Comparison of ENCODE assay signal across 19 cellular contexts in genomic region chr16:1432388-1433262, GRCh38. TPM values are rescaled to one million over a fixed set of nuclear protein-coding genes. Genes with fewer than 3 reads are reported as not detected.
DNase-seq lines count a peak whose midpoint lies in the region; ATAC-seq, FAIRE-seq and TF ChIP-seq lines count a peak whose summit lies in the region.
"Had no signal": no experiment of that assay in that cellular context is flagged by ENCODE, and none has a peak within 500 bp of the region (broad histone marks: within the 10 kb centered on the region; RNA-seq: fewer than 3 reads in every experiment).

No MANE protein-coding gene starts in this region.

- intact Hi-C loops in K562 (cut with micrococcal nuclease), result no loop called here

- no peak for TF ChIP-seq EP300 in K562 (IDR thresholded peaks at IDR 0.05; ENCODE audit: low read length)

- CTCF ChIA-PET in CD8-positive, alpha-beta memory T cell (lab: Charles Lee), result interaction anchor here (0.8 kb wide), 1 partner anchor 11 kb away, joined by 3 read pairs; the partner anchor contains the start of gene UQCC4
- CTCF ChIA-PET in K562 (lab: Yijun Ruan, JAX; ENCODE audit: low intra/inter-chr PET ratio), result no interaction called here

- TF ChIP-seq RAD21 in K562 (CRISPR knock-in tag; conservative IDR thresholded peaks at IDR 0.05 in 1 of 2, IDR thresholded peaks at IDR 0.05 in 1 of 2), result no peak

- no peak overlapping the region for H2AFZ ChIP-seq in K562 (ENCODE audit: low read depth, low read length)
- H2AFZ ChIP-seq in hepatocyte, result no peak overlapping the region
- H2AFZ ChIP-seq: parathyroid adenoma had no signal

- no peak for TF ChIP-seq POLR2A in K562 (conservative IDR thresholded peaks at IDR 0.05)

- H3K27me3 Mint-ChIP-seq in CD8-positive, alpha-beta memory T cell, result no peaks in the 10 kb centered on the region
- H3K27me3 Mint-ChIP-seq in T-helper 2 cell treated with Interferon-gamma antibody and Interleukin-4, amounts not matched to agents 5 μg/mL and 100 μg/mL, for 36 hours (ENCODE audit: low read depth), result no peaks in the 10 kb centered on the region
- H3K27me3 Mint-ChIP-seq: activated CD4-positive, alpha-beta T cell treated with anti-CD3 and anti-CD28 coated beads for 36 hours had no signal

- no peaks in the 10 kb centered on the region for H3K79me2 ChIP-seq in K562 (ENCODE audit: control insufficient read depth, insufficient read depth, low read length)
- H3K79me2 ChIP-seq in hepatocyte, result no peaks in the 10 kb centered on the region
- H3K79me2 ChIP-seq: parathyroid adenoma had no signal

- peaks cover 0 to 4% (median 0%) of the 10 kb centered on the region in 11 experiments; a peak in 1 of 22 replicates for H3K27me3 ChIP-seq in BLaER1 treated with 17β-estradiol and CSF1 and Interleukin-3, amounts not matched to agents 10 nM and 100 nM
- no peaks in the 10 kb centered on the region for H3K27me3 ChIP-seq in CD8-positive, alpha-beta memory T cell (ENCODE audit: insufficient read depth, low read length, poor library complexity, severe bottlenecking)
- H3K27me3 ChIP-seq in K562 (ENCODE audit: control insufficient read depth in 2 of 2, insufficient read depth in 2 of 2, low read length in 2 of 2) (peaks cover 0 to 15% of the 10 kb centered on the region in 2 experiments; a peak in 2 of 5 replicates), hepatocyte (no peaks in the 10 kb centered on the region)

- no TSS peak for BruUV-seq in K562 (replicated peaks; lab: Mats Ljungman, UMichigan)

- H3K9me1 ChIP-seq in K562 (ENCODE audit: control insufficient read depth, insufficient read depth, low read length), result no peaks in the 10 kb centered on the region

- peaks cover 0 to 5% (median 0%) of the 10 kb centered on the region in 3 donors for H3K4me1 Mint-ChIP-seq in CD8-positive, alpha-beta memory T cell
- no peaks in the 10 kb centered on the region for H3K4me1 Mint-ChIP-seq in T-helper 2 cell treated with Interferon-gamma antibody and Interleukin-4, amounts not matched to agents 5 μg/mL and 100 μg/mL, for 36 hours (ENCODE audit: low read depth)
- H3K4me1 Mint-ChIP-seq: activated CD4-positive, alpha-beta T cell treated with anti-CD3 and anti-CD28 coated beads for 36 hours had no signal

- H3K9me3 Mint-ChIP-seq in CD8-positive, alpha-beta memory T cell, result no peaks in the 10 kb centered on the region
- no peaks in the 10 kb centered on the region for H3K9me3 Mint-ChIP-seq in T-helper 2 cell treated with Interferon-gamma antibody and Interleukin-4, amounts not matched to agents 5 μg/mL and 100 μg/mL, for 36 hours

- H3K9me2 ChIP-seq in hepatocyte (replicated peaks; ENCODE audit: insufficient read depth), result no peaks in the 10 kb centered on the region

- no peaks in the 10 kb centered on the region for H4K20me1 ChIP-seq in BLaER1 treated with 17β-estradiol and CSF1 and Interleukin-3, amounts not matched to agents 10 nM and 100 nM
- H4K20me1 ChIP-seq in K562 (replicated peaks; ENCODE audit: control insufficient read depth, insufficient read depth, low read length) (no peaks in the 10 kb centered on the region), hepatocyte (ENCODE audit: insufficient read depth, poor library complexity, severe bottlenecking) (no peaks in the 10 kb centered on the region)

- H3K27ac ChIP-seq in BLaER1 treated with 17β-estradiol and CSF1 and Interleukin-3, amounts not matched to agents 10 nM and 100 nM, result peak overlapping the region in 10 of 11 experiments; percentile 5 to 84 (median 78); a peak in 19 of 22 replicates
- no peak overlapping the region for H3K27ac ChIP-seq in CD8-positive, alpha-beta memory T cell (ENCODE audit: low read depth, low read length)
- H3K27ac ChIP-seq in K562 (ENCODE audit: extremely low read depth, low read depth, low read length) (no peak overlapping the region), hepatocyte (no peak overlapping the region)
- H3K27ac ChIP-seq: parathyroid adenoma had no signal

- H3K4me1 ChIP-seq in BLaER1 treated with 17β-estradiol and CSF1 and Interleukin-3, amounts not matched to agents 10 nM and 100 nM, result peaks cover 48 to 94% (median 85%) of the 10 kb centered on the region in 10 experiments
- no peaks in the 10 kb centered on the region for H3K4me1 ChIP-seq in CD8-positive, alpha-beta memory T cell (ENCODE audit: insufficient read depth, low read length)
- H3K4me1 ChIP-seq in K562 (replicated peaks in 1 of 2; ENCODE audit: control insufficient read depth in 2 of 2, insufficient read depth in 2 of 2, low read length in 2 of 2), result peaks cover 0 to 94% of the 10 kb centered on the region in 2 experiments; a peak in 3 of 5 replicates
- peaks cover 13% of the 10 kb centered on the region for H3K4me1 ChIP-seq in hepatocyte (ENCODE audit: insufficient read depth)
- H3K4me1 ChIP-seq: parathyroid adenoma had no signal

- DNase-seq in CD8-positive, alpha-beta memory T cell, result peak in 1 of 5 donors; percentile 13
- DNase-seq in K562 (ENCODE audit: extremely low read depth in 1 of 4, low spot score in 3 of 4) (no peak), retina (peak; percentile 17), hepatocyte (ENCODE audit: low spot score) (no peak), HCEC 1CT (no peak)
- DNase-seq in T-helper 2 cell treated with Interferon-gamma antibody and Interleukin-4, amounts not matched to agents 5 μg/mL and 100 μg/mL, for 36 hours (ENCODE audit: low spot score), result no peak
- DNase-seq: activated CD4-positive, alpha-beta T cell treated with anti-CD3 and anti-CD28 coated beads for 36 hours; cortex of kidney; islet precursor cell; NCI-H1694 treated with DMSO at 0.1 percent for 48 hours; SIG-M5; T-helper 9 cell had no signal

- H3K27ac Mint-ChIP-seq in CD8-positive, alpha-beta memory T cell, result peak overlapping the region in 1 of 8 donors; percentile 53
- H3K27ac Mint-ChIP-seq in T-helper 2 cell treated with Interferon-gamma antibody and Interleukin-4, amounts not matched to agents 5 μg/mL and 100 μg/mL, for 36 hours, result no peak overlapping the region
- H3K27ac Mint-ChIP-seq: activated CD4-positive, alpha-beta T cell treated with anti-CD3 and anti-CD28 coated beads for 36 hours had no signal

- no peak for ATAC-seq in K562
- ATAC-seq: activated CD4-positive, alpha-beta T cell treated with anti-CD3 and anti-CD28 coated beads for 36 hours; esophagus mucosa had no signal

- peak overlapping the region in 5 of 7 donors; percentile 11 to 66 (median 27) for H3K4me3 Mint-ChIP-seq in CD8-positive, alpha-beta memory T cell
- H3K4me3 Mint-ChIP-seq in T-helper 2 cell treated with Interferon-gamma antibody and Interleukin-4, amounts not matched to agents 5 μg/mL and 100 μg/mL, for 36 hours, result no peak overlapping the region
- H3K4me3 Mint-ChIP-seq: activated CD4-positive, alpha-beta T cell treated with anti-CD3 and anti-CD28 coated beads for 36 hours had no signal

- peak overlapping the region in 8 of 10 experiments; percentile 43 to 66 (median 55); a peak in 17 of 20 replicates for H3K4me3 ChIP-seq in BLaER1 treated with 17β-estradiol and CSF1 and Interleukin-3, amounts not matched to agents 10 nM and 100 nM
- no peak overlapping the region for H3K4me3 ChIP-seq in CD8-positive, alpha-beta memory T cell (ENCODE audit: low read length)
- no peak overlapping the region for H3K4me3 ChIP-seq in K562
- H3K4me3 ChIP-seq in hepatocyte, result no peak overlapping the region

- H3K9ac ChIP-seq in BLaER1 treated with 17β-estradiol and CSF1 and Interleukin-3, amounts not matched to agents 10 nM and 100 nM, result peak overlapping the region; percentile 43 to 80 (median 77); a peak in 20 of 22 replicates
- H3K9ac ChIP-seq in K562 (ENCODE audit: insufficient read depth in 1 of 2, low read depth in 2 of 2, low read length in 2 of 2), result peak overlapping the region in 1 of 2 experiments; percentile 58; a peak in 2 of 4 replicates
- H3K9ac ChIP-seq: parathyroid adenoma had no signal

- no peaks in the 10 kb centered on the region for H3K9me3 ChIP-seq in BLaER1 treated with 17β-estradiol and CSF1 and Interleukin-3, amounts not matched to agents 10 nM and 100 nM (replicated peaks in 1 of 11)
- H3K9me3 ChIP-seq in CD8-positive, alpha-beta memory T cell (ENCODE audit: low read length), result no peaks in the 10 kb centered on the region
- H3K9me3 ChIP-seq in K562 (replicated peaks; ENCODE audit: control insufficient read depth, insufficient read depth, low read depth, low read length), result no peaks in the 10 kb centered on the region
- H3K9me3 ChIP-seq in hepatocyte (ENCODE audit: low read depth), result no peaks in the 10 kb centered on the region

- FAIRE-seq in K562 (lab: Jason Lieb, UNC), result no peak

- POLR2A ChIA-PET in CD8-positive, alpha-beta memory T cell (lab: Charles Lee), result interaction anchor here (1.0 kb wide), 2 partner anchors 12 to 273 kb away, joined by 4 to 6 read pairs; partner anchors contain the start of genes MAPK8IP3 and UQCC4
- POLR2A ChIA-PET in K562 (lab: Yijun Ruan, JAX), result interaction anchor here (0.6 to 1.2 kb wide), 7 partner anchors 9 to 137 kb away, joined by 3 to 9 read pairs (median 3); partner anchors contain the start of genes CCDC154 and UQCC4

- no peaks in the 10 kb centered on the region for H3K36me3 Mint-ChIP-seq in CD8-positive, alpha-beta memory T cell
- no peaks in the 10 kb centered on the region for H3K36me3 Mint-ChIP-seq in T-helper 2 cell treated with Interferon-gamma antibody and Interleukin-4, amounts not matched to agents 5 μg/mL and 100 μg/mL, for 36 hours (ENCODE audit: low read depth)

- no peaks in the 10 kb centered on the region; a peak in 1 of 22 replicates for H3K36me3 ChIP-seq in BLaER1 treated with 17β-estradiol and CSF1 and Interleukin-3, amounts not matched to agents 10 nM and 100 nM
- H3K36me3 ChIP-seq in CD8-positive, alpha-beta memory T cell (ENCODE audit: insufficient read depth, low read length), result no peaks in the 10 kb centered on the region
- H3K36me3 ChIP-seq in K562 (ENCODE audit: control insufficient read depth, insufficient read depth, low read length) (no peaks in the 10 kb centered on the region), hepatocyte (replicated peaks; ENCODE audit: insufficient read depth, low read depth) (no peaks in the 10 kb centered on the region)

- in situ Hi-C loops in K562 (cut with MboI), result no loop called here

- TF ChIP-seq CTCF in K562 (IDR thresholded peaks at IDR 0.05 in 2 of 3, conservative IDR thresholded peaks at IDR 0.05 in 1 of 3; ENCODE audit: insufficient read depth in 2 of 3, low read depth in 1 of 3, low read length in 3 of 3), result no peak
- TF ChIP-seq CTCF in hepatocyte (IDR thresholded peaks at IDR 0.05; ENCODE audit: poor library complexity), result no peak

- peak overlapping the region; percentile 67 to 99 (median 94) for H3K4me2 ChIP-seq in BLaER1 treated with 17β-estradiol and CSF1 and Interleukin-3, amounts not matched to agents 10 nM and 100 nM
- H3K4me2 ChIP-seq in K562 (ENCODE audit: insufficient read depth, low read length) (no peak overlapping the region), hepatocyte (no peak overlapping the region)

- WGBS in K562 (ENCODE audit: insufficient coverage, low coverage, missing lambda C conversion rate), result 36% methylated on average over 34 of the region's 63 CpGs
- WGBS in hepatocyte (ENCODE audit: low lambda C conversion rate, missing lambda C conversion rate), result 94% methylated on average over 42 of the region's 63 CpGs

RNA-seq across cellular contexts. Expression of gene PERCC1, which starts 1.7 kb away (rescaled TPM):
- under 1 TPM; 0.33 to 0.48 TPM for total RNA-seq in CD8-positive, alpha-beta memory T cell
- not detected for polyA plus RNA-seq in CD8-positive, alpha-beta memory T cell
- not detected in 2 replicates for total RNA-seq in K562 (2011; cell fraction: chromatin; rRNA removed; ENCODE audit: low replicate concordance)
- not detected in 2 replicates for total RNA-seq in K562 (2011; cell fraction: nucleolus; rRNA removed)
- not detected in 2 replicates for total RNA-seq in K562 (2011; cell fraction: nucleoplasm; rRNA removed)
- total RNA-seq in K562 (2014; rRNA removed) (not detected in 2 replicates), K562 (2014; rRNA removed; fragmentation: Illumina TruSeq; extraction: Trizol) (not detected in 2 replicates), K562 (2015; rRNA removed; fragmentation: Illumina TruSeq; extraction: Trizol) (not detected in 2 replicates), K562 (2021) (not detected in 2 replicates), hepatocyte (2.0 and 2.5 TPM in 2 replicates)
- polyA plus RNA-seq in K562 (2011; rRNA removed) (not detected in 2 replicates), K562 (2014; fragmentation: Illumina TruSeq; extraction: Trizol) (not detected in 2 replicates), K562 (2014; fragmentation: Nextera tagmentation; extraction: Ambion mirVana) (not detected), K562 (2014; rRNA removed) (not detected in 2 replicates), hepatocyte (not detected in 2 replicates)
- polyA plus RNA-seq in K562 (2011; cell fraction: cytosol; rRNA removed), result not detected in 2 replicates
- not detected in 2 replicates for polyA plus RNA-seq in K562 (2011; cell fraction: nucleus; rRNA removed)
- polyA plus RNA-seq in K562 (2012), result not detected in 2 replicates
- not detected in 2 replicates for polyA minus RNA-seq in K562 (2011; rRNA and poly(A)+ RNA removed)
- not detected in 2 replicates for polyA minus RNA-seq in K562 (2011; cell fraction: cytosol; rRNA and poly(A)+ RNA removed)
- not detected in 2 replicates for polyA minus RNA-seq in K562 (2011; cell fraction: nucleus; rRNA and poly(A)+ RNA removed)
- total RNA-seq: activated CD4-positive, alpha-beta T cell treated with anti-CD3 and anti-CD28 coated beads for 36 hours; Daoy; esophagus mucosa; M059J; NCI-H460 had no signal
- polyA plus RNA-seq: BJ had no signal

RNA-seq across cellular contexts. Expression of gene CCDC154, which starts 11.7 kb away (rescaled TPM):
- total RNA-seq in CD8-positive, alpha-beta memory T cell, result 1 to 10 TPM; 2.3 to 2.8 TPM
- not detected for polyA plus RNA-seq in CD8-positive, alpha-beta memory T cell
- total RNA-seq in K562 (2011; cell fraction: chromatin; rRNA removed; ENCODE audit: low replicate concordance), result 1.2 and 4.8 TPM in 2 replicates
- 2.5 and 3.0 TPM in 2 replicates for total RNA-seq in K562 (2011; cell fraction: nucleolus; rRNA removed)
- 1.5 and 2.7 TPM in 2 replicates for total RNA-seq in K562 (2011; cell fraction: nucleoplasm; rRNA removed)
- total RNA-seq in K562 (2014; rRNA removed) (0.04 TPM in 1 of 2 replicates, not detected in the other), K562 (2014; rRNA removed; fragmentation: Illumina TruSeq; extraction: Trizol) (not detected in 2 replicates), K562 (2015; rRNA removed; fragmentation: Illumina TruSeq; extraction: Trizol) (0.18 TPM in 1 of 2 replicates, not detected in the other), K562 (2021) (0.22 and 0.42 TPM in 2 replicates), hepatocyte (0.33 and 0.64 TPM in 2 replicates)
- polyA plus RNA-seq in K562 (2011; rRNA removed) (0.15 and 0.19 TPM in 2 replicates), K562 (2014; fragmentation: Illumina TruSeq; extraction: Trizol) (not detected in 2 replicates), K562 (2014; fragmentation: Nextera tagmentation; extraction: Ambion mirVana) (not detected), K562 (2014; rRNA removed) (0.03 and 1.4 TPM in 2 replicates), hepatocyte (1.6 and 4.6 TPM in 2 replicates)
- polyA plus RNA-seq in K562 (2011; cell fraction: cytosol; rRNA removed), result 0.04 TPM in 1 of 2 replicates, not detected in the other
- polyA plus RNA-seq in K562 (2011; cell fraction: nucleus; rRNA removed), result 1.1 and 2.4 TPM in 2 replicates
- 0.39 and 4.2 TPM in 2 replicates for polyA plus RNA-seq in K562 (2012)
- not detected in 2 replicates for polyA minus RNA-seq in K562 (2011; rRNA and poly(A)+ RNA removed)
- polyA minus RNA-seq in K562 (2011; cell fraction: cytosol; rRNA and poly(A)+ RNA removed), result not detected in 2 replicates
- polyA minus RNA-seq in K562 (2011; cell fraction: nucleus; rRNA and poly(A)+ RNA removed), result 0.33 and 0.54 TPM in 2 replicates
- total RNA-seq: Daoy, M059J had no signal

RNA-seq across cellular contexts. Expression of gene UQCC4, which starts 12.1 kb away (rescaled TPM):
- total RNA-seq in CD8-positive, alpha-beta memory T cell, result 10 to 100 TPM; 27.0 to 27.2 TPM
- 33.7 TPM for polyA plus RNA-seq in CD8-positive, alpha-beta memory T cell
- total RNA-seq in K562 (2011; cell fraction: chromatin; rRNA removed; ENCODE audit: low replicate concordance), result 18.2 and 43.0 TPM in 2 replicates
- total RNA-seq in K562 (2011; cell fraction: nucleolus; rRNA removed), result 45.9 and 52.7 TPM in 2 replicates
- total RNA-seq in K562 (2011; cell fraction: nucleoplasm; rRNA removed), result 35.9 and 40.4 TPM in 2 replicates
- total RNA-seq in K562 (2014; rRNA removed) (48.7 and 49.7 TPM in 2 replicates), K562 (2014; rRNA removed; fragmentation: Illumina TruSeq; extraction: Trizol) (12.3 and 15.4 TPM in 2 replicates), K562 (2015; rRNA removed; fragmentation: Illumina TruSeq; extraction: Trizol) (34.4 and 35.6 TPM in 2 replicates), K562 (2021) (31.9 and 35.3 TPM in 2 replicates), hepatocyte (16.0 and 17.3 TPM in 2 replicates)
- polyA plus RNA-seq in K562 (2011; rRNA removed) (46.1 and 47.0 TPM in 2 replicates), K562 (2014; fragmentation: Illumina TruSeq; extraction: Trizol) (20.5 and 37.8 TPM in 2 replicates), K562 (2014; fragmentation: Nextera tagmentation; extraction: Ambion mirVana) (1 to 10 TPM; 1.3 to 3.9 TPM), K562 (2014; rRNA removed) (43.9 and 50.0 TPM in 2 replicates), hepatocyte (24.0 and 36.6 TPM in 2 replicates)
- polyA plus RNA-seq in K562 (2011; cell fraction: cytosol; rRNA removed), result 52.6 and 64.3 TPM in 2 replicates
- 44.3 and 47.3 TPM in 2 replicates for polyA plus RNA-seq in K562 (2011; cell fraction: nucleus; rRNA removed)
- polyA plus RNA-seq in K562 (2012), result 16.8 and 31.2 TPM in 2 replicates
- polyA minus RNA-seq in K562 (2011; rRNA and poly(A)+ RNA removed), result 10.9 and 12.0 TPM in 2 replicates
- 8.9 and 11.7 TPM in 2 replicates for polyA minus RNA-seq in K562 (2011; cell fraction: cytosol; rRNA and poly(A)+ RNA removed)
- 9.6 and 14.0 TPM in 2 replicates for polyA minus RNA-seq in K562 (2011; cell fraction: nucleus; rRNA and poly(A)+ RNA removed)

RNA-seq across cellular contexts. Expression of gene UNKL, which starts 18.1 kb away (rescaled TPM):
- 10 to 100 TPM; 32.9 to 38.0 TPM for total RNA-seq in CD8-positive, alpha-beta memory T cell
- 8.1 TPM for polyA plus RNA-seq in CD8-positive, alpha-beta memory T cell
- total RNA-seq in K562 (2011; cell fraction: chromatin; rRNA removed; ENCODE audit: low replicate concordance), result 87.2 and 161 TPM in 2 replicates
- total RNA-seq in K562 (2011; cell fraction: nucleolus; rRNA removed), result 91.9 and 116 TPM in 2 replicates
- total RNA-seq in K562 (2011; cell fraction: nucleoplasm; rRNA removed), result 69.6 and 98.9 TPM in 2 replicates
- total RNA-seq in K562 (2014; rRNA removed) (17.2 and 17.6 TPM in 2 replicates), K562 (2014; rRNA removed; fragmentation: Illumina TruSeq; extraction: Trizol) (4.2 and 4.4 TPM in 2 replicates), K562 (2015; rRNA removed; fragmentation: Illumina TruSeq; extraction: Trizol) (5.1 and 12.1 TPM in 2 replicates), K562 (2021) (22.3 and 30.2 TPM in 2 replicates), hepatocyte (5.5 and 10.3 TPM in 2 replicates)
- polyA plus RNA-seq in K562 (2011; rRNA removed) (19.0 and 26.5 TPM in 2 replicates), K562 (2014; fragmentation: Illumina TruSeq; extraction: Trizol) (3.3 and 18.5 TPM in 2 replicates), K562 (2014; fragmentation: Nextera tagmentation; extraction: Ambion mirVana) (under 1 TPM; 0.37 to 0.48 TPM), K562 (2014; rRNA removed) (17.5 and 22.1 TPM in 2 replicates), hepatocyte (8.5 and 9.6 TPM in 2 replicates)
- polyA plus RNA-seq in K562 (2011; cell fraction: cytosol; rRNA removed), result 17.4 and 36.7 TPM in 2 replicates
- 121 and 141 TPM in 2 replicates for polyA plus RNA-seq in K562 (2011; cell fraction: nucleus; rRNA removed)
- polyA plus RNA-seq in K562 (2012), result 11.5 and 25.8 TPM in 2 replicates
- 3.1 and 3.6 TPM in 2 replicates for polyA minus RNA-seq in K562 (2011; rRNA and poly(A)+ RNA removed)
- 23.1 and 27.5 TPM in 2 replicates for polyA minus RNA-seq in K562 (2011; cell fraction: cytosol; rRNA and poly(A)+ RNA removed)
- 25.4 and 28.3 TPM in 2 replicates for polyA minus RNA-seq in K562 (2011; cell fraction: nucleus; rRNA and poly(A)+ RNA removed)

RNA-seq across cellular contexts. Expression of gene CLCN7, which starts 42.2 kb away (rescaled TPM):
- total RNA-seq in CD8-positive, alpha-beta memory T cell, result 10 to 100 TPM; 52.8 to 59.1 TPM
- 29.3 TPM for polyA plus RNA-seq in CD8-positive, alpha-beta memory T cell
- 211 and 640 TPM in 2 replicates for total RNA-seq in K562 (2011; cell fraction: chromatin; rRNA removed; ENCODE audit: low replicate concordance)
- total RNA-seq in K562 (2011; cell fraction: nucleolus; rRNA removed), result 395 and 397 TPM in 2 replicates
- 230 and 249 TPM in 2 replicates for total RNA-seq in K562 (2011; cell fraction: nucleoplasm; rRNA removed)
- total RNA-seq in K562 (2014; rRNA removed), result 56.3 and 60.8 TPM in 2 replicates
- 8.4 and 10.7 TPM in 2 replicates for total RNA-seq in K562 (2014; rRNA removed; fragmentation: Illumina TruSeq; extraction: Trizol)
- 19.6 and 22.4 TPM in 2 replicates for total RNA-seq in K562 (2015; rRNA removed; fragmentation: Illumina TruSeq; extraction: Trizol)
- 85.3 and 97.0 TPM in 2 replicates for total RNA-seq in K562 (2021)
- polyA plus RNA-seq in K562 (2011; rRNA removed), result 18.2 and 29.5 TPM in 2 replicates
- polyA plus RNA-seq in K562 (2011; cell fraction: cytosol; rRNA removed), result 15.2 and 41.1 TPM in 2 replicates
- 239 and 402 TPM in 2 replicates for polyA plus RNA-seq in K562 (2011; cell fraction: nucleus; rRNA removed)
- polyA plus RNA-seq in K562 (2012), result 92.4 and 190 TPM in 2 replicates
- polyA plus RNA-seq in K562 (2014; fragmentation: Illumina TruSeq; extraction: Trizol), result 18.7 and 39.3 TPM in 2 replicates
- polyA plus RNA-seq in K562 (2014; fragmentation: Nextera tagmentation; extraction: Ambion mirVana), result under 1 TPM; 0.06 TPM
- 81.5 and 126 TPM in 2 replicates for polyA plus RNA-seq in K562 (2014; rRNA removed)
- polyA minus RNA-seq in K562 (2011; rRNA and poly(A)+ RNA removed), result 9.3 and 23.0 TPM in 2 replicates
- 19.6 and 27.9 TPM in 2 replicates for polyA minus RNA-seq in K562 (2011; cell fraction: cytosol; rRNA and poly(A)+ RNA removed)
- 70.2 and 71.9 TPM in 2 replicates for polyA minus RNA-seq in K562 (2011; cell fraction: nucleus; rRNA and poly(A)+ RNA removed)
- total RNA-seq in hepatocyte, result 47.4 and 56.3 TPM in 2 replicates
- 107 and 127 TPM in 2 replicates for polyA plus RNA-seq in hepatocyte

Comparison
In these comparisons a context has a peak if more than half of its experiments do, and no peak if none do; other contexts are left out.
1. H3K27ac ChIP-seq: peak in BLaER1 treated with 17β-estradiol and CSF1 and Interleukin-3, amounts not matched to agents 10 nM and 100 nM (10 of 11); none in CD8-positive, alpha-beta memory T cell (single experiment), K562 (single experiment) and hepatocyte (single experiment).
2. H3K4me2 ChIP-seq: peak in BLaER1 treated with 17β-estradiol and CSF1 and Interleukin-3, amounts not matched to agents 10 nM and 100 nM (11 of 11); none in K562 (single experiment) and hepatocyte (single experiment).
3. H3K4me3 ChIP-seq: peak in BLaER1 treated with 17β-estradiol and CSF1 and Interleukin-3, amounts not matched to agents 10 nM and 100 nM (8 of 10); none in CD8-positive, alpha-beta memory T cell (single experiment), K562 (single experiment) and hepatocyte (single experiment).